ENCODE assay signal across 25 cellular contexts in genomic region chr7:120445276-120445675, GRCh38.
"Had no signal": no experiment of that assay in that cellular context is flagged by ENCODE, and none has a peak within 500 bp of the region (broad histone marks: within the 10 kb centered on the region; RNA-seq: fewer than 3 reads in every experiment).

No MANE protein-coding gene starts in this region.

- H3K27ac ChIP-seq: ascending aorta, breast epithelium, coronary artery, dorsolateral prefrontal cortex, foreskin keratinocyte, gastrocnemius medialis, heart left ventricle had no signal

- H3K9me3 ChIP-seq: ascending aorta, breast epithelium, gastrocnemius medialis, heart left ventricle had no signal

- DNase-seq: activated CD4-positive, alpha-beta memory T cell treated with anti-CD3 and anti-CD28 coated beads for 36 hours; activated CD4-positive, alpha-beta T cell treated with anti-CD3 and anti-CD28 coated beads for 36 hours; activated CD4-positive, alpha-beta T cell treated with anti-CD3 and anti-CD28 coated beads, Interleukin-2, amount 10 ng/mL, durations not matched to agents 24 days and 14 days; activated CD4-positive, CD25-positive, alpha-beta regulatory T cell; activated CD4-positive, CD25-positive, alpha-beta regulatory T cell treated with anti-CD3 and anti-CD28 coated beads, Interleukin-2, amount 50 U/mL, for 72 hours; activated CD8-positive, alpha-beta memory T cell treated with anti-CD3 and anti-CD28 coated beads, Interleukin-2, amount 10 ng/mL, durations not matched to agents 7 days and 5 days; activated CD8-positive, alpha-beta memory T cell treated with anti-CD3 and anti-CD28 coated beads, Interleukin-2, amount 50 U/mL, for 4 hours; activated CD8-positive, alpha-beta T cell treated with anti-CD3 and anti-CD28 coated beads, Interleukin-2, amount 10 ng/mL, durations not matched to agents 7 days and 5 days; activated effector memory CD4-positive, alpha-beta T cell treated with anti-CD3 and anti-CD28 coated beads, Interleukin-2, amount 50 U/mL, for 16 hours; activated naive CD4-positive, alpha-beta T cell treated with anti-CD3 and anti-CD28 coated beads, Interleukin-2, amount 10 ng/mL, durations not matched to agents 7 days and 5 days; activated naive CD8-positive, alpha-beta T cell treated with anti-CD3 and anti-CD28 coated beads, Interleukin-2, amount 10 ng/mL, durations not matched to agents 7 days and 5 days; activated T-cell treated with anti-CD3 and anti-CD28 coated beads, Interleukin-2, amount 50 U/mL, for 1 hour; activated T-cell treated with anti-CD3 and anti-CD28 coated beads, Interleukin-2, amount 50 U/mL, for 48 hours; dorsolateral prefrontal cortex; effector memory CD4-positive, alpha-beta T cell; endodermal cell; foreskin keratinocyte; gastrocnemius medialis; glutamatergic neuron; heart left ventricle; T-helper 2 cell had no signal

- ATAC-seq: activated CD4-positive, alpha-beta T cell treated with anti-CD3 and anti-CD28 coated beads for 36 hours; activated CD8-positive, alpha-beta memory T cell treated with anti-CD3 and anti-CD28 coated beads, Interleukin-2, amount 10 ng/mL, durations not matched to agents 7 days and 5 days; activated CD8-positive, alpha-beta T cell treated with anti-CD3 and anti-CD28 coated beads, Interleukin-2, amount 10 ng/mL, durations not matched to agents 7 days and 5 days; activated naive CD4-positive, alpha-beta T cell treated with anti-CD3 and anti-CD28 coated beads, Interleukin-2, amount 50 U/mL, for 72 hours; foreskin keratinocyte; gastrocnemius medialis; heart left ventricle had no signal

- H3K36me3 ChIP-seq: ascending aorta, breast epithelium, gastrocnemius medialis, heart left ventricle had no signal

- H3K4me1 ChIP-seq: ascending aorta, breast epithelium, foreskin keratinocyte, gastrocnemius medialis, heart left ventricle had no signal

- H3K4me3 ChIP-seq: ascending aorta, breast epithelium, coronary artery, dorsolateral prefrontal cortex, gastrocnemius medialis, heart left ventricle had no signal

- H3K27me3 ChIP-seq: ascending aorta, breast epithelium, dorsolateral prefrontal cortex, foreskin keratinocyte, gastrocnemius medialis, heart left ventricle had no signal
